Comparison of ENCODE assay signal across 2 cellular contexts in the genomic region with DNA sequence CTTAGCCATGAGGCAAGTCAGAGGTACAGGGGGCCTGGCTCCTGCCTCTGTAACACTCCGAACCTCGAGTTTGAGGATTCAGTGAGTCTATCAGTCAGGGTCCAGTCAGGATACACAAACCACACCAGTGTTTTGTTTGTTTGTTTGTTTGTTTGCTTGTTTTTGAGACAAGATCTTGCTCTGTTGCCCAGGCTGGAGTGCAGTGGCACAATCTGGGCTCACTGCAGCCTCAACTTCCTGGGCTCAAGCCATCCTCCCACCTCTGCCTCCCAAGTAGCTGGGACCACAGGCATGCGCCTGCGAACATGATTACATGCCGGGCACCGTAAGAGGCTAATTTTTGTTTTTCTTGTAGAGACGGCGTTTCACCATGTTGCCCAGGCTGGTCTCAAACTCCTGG.
TF ChIP-seq lines count a peak whose summit lies in the region.

No MANE protein-coding gene starts in this region.

TF ChIP-seq in GM23338, 12 proteins besides CTCF, POLR2A, EP300 and RAD21:
- TF ChIP-seq JUNB (IDR thresholded peaks at IDR 0.05; ENCODE audit: unreplicated experiment) (no peak), ZNF331 (CRISPR knock-in tag; IDR thresholded peaks at IDR 0.05; ENCODE audit: low read depth) (no peak), ZNF114 (CRISPR knock-in tag; IDR thresholded peaks at IDR 0.05) (no peak)
- TF ChIP-seq, protein P1, sequence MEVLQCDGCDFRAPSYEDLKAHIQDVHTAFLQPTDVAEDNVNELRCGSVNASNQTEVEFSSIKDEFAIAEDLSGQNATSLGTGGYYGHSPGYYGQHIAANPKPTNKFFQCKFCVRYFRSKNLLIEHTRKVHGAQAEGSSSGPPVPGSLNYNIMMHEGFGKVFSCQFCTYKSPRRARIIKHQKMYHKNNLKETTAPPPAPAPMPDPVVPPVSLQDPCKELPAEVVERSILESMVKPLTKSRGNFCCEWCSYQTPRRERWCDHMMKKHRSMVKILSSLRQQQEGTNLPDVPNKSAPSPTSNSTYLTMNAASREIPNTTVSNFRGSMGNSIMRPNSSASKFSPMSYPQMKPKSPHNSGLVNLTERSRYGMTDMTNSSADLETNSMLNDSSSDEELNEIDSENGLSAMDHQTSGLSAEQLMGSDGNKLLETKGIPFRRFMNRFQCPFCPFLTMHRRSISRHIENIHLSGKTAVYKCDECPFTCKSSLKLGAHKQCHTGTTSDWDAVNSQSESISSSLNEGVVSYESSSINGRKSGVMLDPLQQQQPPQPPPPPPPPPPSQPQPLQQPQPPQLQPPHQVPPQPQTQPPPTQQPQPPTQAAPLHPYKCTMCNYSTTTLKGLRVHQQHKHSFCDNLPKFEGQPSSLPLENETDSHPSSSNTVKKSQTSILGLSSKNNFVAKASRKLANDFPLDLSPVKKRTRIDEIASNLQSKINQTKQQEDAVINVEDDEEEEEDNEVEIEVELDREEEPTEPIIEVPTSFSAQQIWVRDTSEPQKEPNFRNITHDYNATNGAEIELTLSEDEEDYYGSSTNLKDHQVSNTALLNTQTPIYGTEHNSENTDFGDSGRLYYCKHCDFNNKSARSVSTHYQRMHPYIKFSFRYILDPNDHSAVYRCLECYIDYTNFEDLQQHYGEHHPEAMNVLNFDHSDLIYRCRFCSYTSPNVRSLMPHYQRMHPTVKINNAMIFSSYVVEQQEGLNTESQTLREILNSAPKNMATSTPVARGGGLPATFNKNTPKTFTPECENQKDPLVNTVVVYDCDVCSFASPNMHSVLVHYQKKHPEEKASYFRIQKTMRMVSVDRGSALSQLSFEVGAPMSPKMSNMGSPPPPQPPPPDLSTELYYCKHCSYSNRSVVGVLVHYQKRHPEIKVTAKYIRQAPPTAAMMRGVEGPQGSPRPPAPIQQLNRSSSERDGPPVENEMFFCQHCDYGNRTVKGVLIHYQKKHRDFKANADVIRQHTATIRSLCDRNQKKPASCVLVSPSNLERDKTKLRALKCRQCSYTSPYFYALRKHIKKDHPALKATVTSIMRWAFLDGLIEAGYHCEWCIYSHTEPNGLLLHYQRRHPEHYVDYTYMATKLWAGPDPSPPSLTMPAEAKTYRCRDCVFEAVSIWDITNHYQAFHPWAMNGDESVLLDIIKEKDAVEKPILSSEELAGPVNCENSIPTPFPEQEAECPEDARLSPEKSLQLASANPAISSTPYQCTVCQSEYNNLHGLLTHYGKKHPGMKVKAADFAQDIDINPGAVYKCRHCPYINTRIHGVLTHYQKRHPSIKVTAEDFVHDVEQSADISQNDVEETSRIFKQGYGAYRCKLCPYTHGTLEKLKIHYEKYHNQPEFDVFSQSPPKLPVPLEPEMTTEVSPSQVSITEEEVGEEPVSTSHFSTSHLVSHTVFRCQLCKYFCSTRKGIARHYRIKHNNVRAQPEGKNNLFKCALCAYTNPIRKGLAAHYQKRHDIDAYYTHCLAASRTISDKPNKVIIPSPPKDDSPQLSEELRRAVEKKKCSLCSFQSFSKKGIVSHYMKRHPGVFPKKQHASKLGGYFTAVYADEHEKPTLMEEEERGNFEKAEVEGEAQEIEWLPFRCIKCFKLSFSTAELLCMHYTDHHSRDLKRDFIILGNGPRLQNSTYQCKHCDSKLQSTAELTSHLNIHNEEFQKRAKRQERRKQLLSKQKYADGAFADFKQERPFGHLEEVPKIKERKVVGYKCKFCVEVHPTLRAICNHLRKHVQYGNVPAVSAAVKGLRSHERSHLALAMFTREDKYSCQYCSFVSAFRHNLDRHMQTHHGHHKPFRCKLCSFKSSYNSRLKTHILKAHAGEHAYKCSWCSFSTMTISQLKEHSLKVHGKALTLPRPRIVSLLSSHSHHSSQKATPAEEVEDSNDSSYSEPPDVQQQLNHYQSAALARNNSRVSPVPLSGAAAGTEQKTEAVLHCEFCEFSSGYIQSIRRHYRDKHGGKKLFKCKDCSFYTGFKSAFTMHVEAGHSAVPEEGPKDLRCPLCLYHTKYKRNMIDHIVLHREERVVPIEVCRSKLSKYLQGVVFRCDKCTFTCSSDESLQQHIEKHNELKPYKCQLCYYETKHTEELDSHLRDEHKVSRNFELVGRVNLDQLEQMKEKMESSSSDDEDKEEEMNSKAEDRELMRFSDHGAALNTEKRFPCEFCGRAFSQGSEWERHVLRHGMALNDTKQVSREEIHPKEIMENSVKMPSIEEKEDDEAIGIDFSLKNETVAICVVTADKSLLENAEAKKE (CRISPR knock-in tag; IDR thresholded peaks at IDR 0.05), result no peak
- TF ChIP-seq, protein P2, sequence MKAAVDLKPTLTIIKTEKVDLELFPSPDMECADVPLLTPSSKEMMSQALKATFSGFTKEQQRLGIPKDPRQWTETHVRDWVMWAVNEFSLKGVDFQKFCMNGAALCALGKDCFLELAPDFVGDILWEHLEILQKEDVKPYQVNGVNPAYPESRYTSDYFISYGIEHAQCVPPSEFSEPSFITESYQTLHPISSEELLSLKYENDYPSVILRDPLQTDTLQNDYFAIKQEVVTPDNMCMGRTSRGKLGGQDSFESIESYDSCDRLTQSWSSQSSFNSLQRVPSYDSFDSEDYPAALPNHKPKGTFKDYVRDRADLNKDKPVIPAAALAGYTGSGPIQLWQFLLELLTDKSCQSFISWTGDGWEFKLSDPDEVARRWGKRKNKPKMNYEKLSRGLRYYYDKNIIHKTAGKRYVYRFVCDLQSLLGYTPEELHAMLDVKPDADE (IDR thresholded peaks at IDR 0.05), result no peak
- TF ChIP-seq, protein P3, sequence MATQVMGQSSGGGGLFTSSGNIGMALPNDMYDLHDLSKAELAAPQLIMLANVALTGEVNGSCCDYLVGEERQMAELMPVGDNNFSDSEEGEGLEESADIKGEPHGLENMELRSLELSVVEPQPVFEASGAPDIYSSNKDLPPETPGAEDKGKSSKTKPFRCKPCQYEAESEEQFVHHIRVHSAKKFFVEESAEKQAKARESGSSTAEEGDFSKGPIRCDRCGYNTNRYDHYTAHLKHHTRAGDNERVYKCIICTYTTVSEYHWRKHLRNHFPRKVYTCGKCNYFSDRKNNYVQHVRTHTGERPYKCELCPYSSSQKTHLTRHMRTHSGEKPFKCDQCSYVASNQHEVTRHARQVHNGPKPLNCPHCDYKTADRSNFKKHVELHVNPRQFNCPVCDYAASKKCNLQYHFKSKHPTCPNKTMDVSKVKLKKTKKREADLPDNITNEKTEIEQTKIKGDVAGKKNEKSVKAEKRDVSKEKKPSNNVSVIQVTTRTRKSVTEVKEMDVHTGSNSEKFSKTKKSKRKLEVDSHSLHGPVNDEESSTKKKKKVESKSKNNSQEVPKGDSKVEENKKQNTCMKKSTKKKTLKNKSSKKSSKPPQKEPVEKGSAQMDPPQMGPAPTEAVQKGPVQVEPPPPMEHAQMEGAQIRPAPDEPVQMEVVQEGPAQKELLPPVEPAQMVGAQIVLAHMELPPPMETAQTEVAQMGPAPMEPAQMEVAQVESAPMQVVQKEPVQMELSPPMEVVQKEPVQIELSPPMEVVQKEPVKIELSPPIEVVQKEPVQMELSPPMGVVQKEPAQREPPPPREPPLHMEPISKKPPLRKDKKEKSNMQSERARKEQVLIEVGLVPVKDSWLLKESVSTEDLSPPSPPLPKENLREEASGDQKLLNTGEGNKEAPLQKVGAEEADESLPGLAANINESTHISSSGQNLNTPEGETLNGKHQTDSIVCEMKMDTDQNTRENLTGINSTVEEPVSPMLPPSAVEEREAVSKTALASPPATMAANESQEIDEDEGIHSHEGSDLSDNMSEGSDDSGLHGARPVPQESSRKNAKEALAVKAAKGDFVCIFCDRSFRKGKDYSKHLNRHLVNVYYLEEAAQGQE (IDR thresholded peaks at IDR 0.05; ENCODE audit: unreplicated experiment), result no peak

TF ChIP-seq in HepG2, 621 proteins besides CTCF, POLR2A, EP300 and RAD21 (continues in another document):
- TF ChIP-seq KLF6 (CRISPR knock-in tag; IDR thresholded peaks at IDR 0.05) (no peak), SSRP1 (CRISPR knock-in tag; IDR thresholded peaks at IDR 0.05) (no peak), ZNF674 (CRISPR knock-in tag; IDR thresholded peaks at IDR 0.05; ENCODE audit: low read depth) (no peak), HMG20A (CRISPR knock-in tag; IDR thresholded peaks at IDR 0.05; ENCODE audit: borderline replicate concordance) (0 out of 2 replicates have a peak, but pooled peaks have one; percentile 6), KDM5A (IDR thresholded peaks at IDR 0.05; ENCODE audit: borderline replicate concordance, low read length) (no peak), ZKSCAN1 (IDR thresholded peaks at IDR 0.05; ENCODE audit: low read length) (no peak), ARNT2 (CRISPR knock-in tag; IDR thresholded peaks at IDR 0.05; ENCODE audit: low read depth) (no peak), ERF (CRISPR knock-in tag; IDR thresholded peaks at IDR 0.05) (no peak), ZIK1 (CRISPR knock-in tag; IDR thresholded peaks at IDR 0.05; ENCODE audit: borderline replicate concordance, low read depth) (no peak), NR2F1 (CRISPR knock-in tag; IDR thresholded peaks at IDR 0.05) (no peak), ZNF616 (CRISPR knock-in tag; IDR thresholded peaks at IDR 0.05; ENCODE audit: low read depth) (no peak), ZNF431 (CRISPR knock-in tag; IDR thresholded peaks at IDR 0.05; ENCODE audit: borderline replicate concordance, low read depth) (no peak), HMGXB4 (CRISPR knock-in tag; IDR thresholded peaks at IDR 0.05; ENCODE audit: borderline replicate concordance in 1 of 2, low read depth in 1 of 2) (no peak), HOXD1 (CRISPR knock-in tag; IDR thresholded peaks at IDR 0.05) (no peak), CHD2 (IDR thresholded peaks at IDR 0.05; ENCODE audit: low read depth, low read length) (no peak), HMGA1 (CRISPR knock-in tag; conservative IDR thresholded peaks at IDR 0.05) (no peak), TOE1 (CRISPR knock-in tag; IDR thresholded peaks at IDR 0.05) (no peak), GFI1 (CRISPR knock-in tag; IDR thresholded peaks at IDR 0.05; ENCODE audit: borderline replicate concordance) (no peak), NFIC (IDR thresholded peaks at IDR 0.05; ENCODE audit: low read length) (no peak), EED (CRISPR knock-in tag; IDR thresholded peaks at IDR 0.05) (0 out of 2 replicates have a peak, but pooled peaks have one; percentile 50)
- TF ChIP-seq, protein P4, sequence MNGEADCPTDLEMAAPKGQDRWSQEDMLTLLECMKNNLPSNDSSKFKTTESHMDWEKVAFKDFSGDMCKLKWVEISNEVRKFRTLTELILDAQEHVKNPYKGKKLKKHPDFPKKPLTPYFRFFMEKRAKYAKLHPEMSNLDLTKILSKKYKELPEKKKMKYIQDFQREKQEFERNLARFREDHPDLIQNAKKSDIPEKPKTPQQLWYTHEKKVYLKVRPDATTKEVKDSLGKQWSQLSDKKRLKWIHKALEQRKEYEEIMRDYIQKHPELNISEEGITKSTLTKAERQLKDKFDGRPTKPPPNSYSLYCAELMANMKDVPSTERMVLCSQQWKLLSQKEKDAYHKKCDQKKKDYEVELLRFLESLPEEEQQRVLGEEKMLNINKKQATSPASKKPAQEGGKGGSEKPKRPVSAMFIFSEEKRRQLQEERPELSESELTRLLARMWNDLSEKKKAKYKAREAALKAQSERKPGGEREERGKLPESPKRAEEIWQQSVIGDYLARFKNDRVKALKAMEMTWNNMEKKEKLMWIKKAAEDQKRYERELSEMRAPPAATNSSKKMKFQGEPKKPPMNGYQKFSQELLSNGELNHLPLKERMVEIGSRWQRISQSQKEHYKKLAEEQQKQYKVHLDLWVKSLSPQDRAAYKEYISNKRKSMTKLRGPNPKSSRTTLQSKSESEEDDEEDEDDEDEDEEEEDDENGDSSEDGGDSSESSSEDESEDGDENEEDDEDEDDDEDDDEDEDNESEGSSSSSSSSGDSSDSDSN (CRISPR knock-in tag; IDR thresholded peaks at IDR 0.05), result peak; percentile 34; the same call in 1 of the 2 replicates
